Comparison of ENCODE assay signal across 27 cellular contexts in genomic region chrX:15983034-15983433, GRCh38.
"Had no signal": no experiment of that assay in that cellular context is flagged by ENCODE, and none has a peak within 500 bp of the region (broad histone marks: within the 10 kb centered on the region; RNA-seq: fewer than 3 reads in every experiment).

No MANE protein-coding gene starts in this region.

- H3K27ac ChIP-seq: neutrophil, pancreas, prostate gland, right lobe of liver, sigmoid colon, stomach, thoracic aorta, thyroid gland, tibial nerve, upper lobe of left lung, vagina had no signal

- H3K4me3 Mint-ChIP-seq: natural killer cell treated with Interleukin-12 subunit alpha and Interleukin-12 subunit beta and Interleukin-15 and Interleukin-18, amount 100 ng/mL, for 72 hours; nephron progenitor cell; neural crest cell; stimulated activated effector memory CD8-positive, alpha-beta T cell treated with anti-CD3 and anti-CD28 coated beads, Interleukin-12 subunit alpha, Interleukin-12 subunit beta, amount 100 ng/mL, for 72 hours; stimulated activated naive B cell treated with anti-CD40 and anti-IgM and Interleukin-4, amounts not matched to agents 10 μg/mL and 1 μg/mL and 100 μg/mL, for 72 hours; stimulated activated naive CD8-positive, alpha-beta T cell treated with anti-CD3 and anti-CD28 coated beads, Interleukin-15, Interleukin-2, amounts not matched to agents 100 ng/mL and 50 ng/mL, for 24 hours had no signal

- H3K36me3 ChIP-seq: neutrophil, pancreas, prostate gland, right lobe of liver, sigmoid colon, stomach, thoracic aorta, thyroid gland, tibial nerve, upper lobe of left lung, vagina had no signal

- H3K36me3 Mint-ChIP-seq: stimulated activated effector memory CD8-positive, alpha-beta T cell treated with anti-CD3 and anti-CD28 coated beads, Interleukin-12 subunit alpha, Interleukin-12 subunit beta, amount 100 ng/mL, for 72 hours had no signal

- H3K27me3 ChIP-seq: neutrophil, right lobe of liver, sigmoid colon, thyroid gland, upper lobe of left lung, vagina had no signal

- H3K27me3 Mint-ChIP-seq: stimulated activated naive B cell treated with anti-CD40 and anti-IgM and Interleukin-4, amounts not matched to agents 10 μg/mL and 1 μg/mL and 100 μg/mL, for 72 hours; stimulated activated naive CD8-positive, alpha-beta T cell treated with anti-CD3 and anti-CD28 coated beads, Interleukin-15, Interleukin-2, amounts not matched to agents 100 ng/mL and 50 ng/mL, for 24 hours had no signal

- H3K4me1 Mint-ChIP-seq: nephron progenitor cell had no signal

- H3K4me1 ChIP-seq: pancreas, prostate gland, right lobe of liver, sigmoid colon, stomach, thyroid gland, tibial nerve, upper lobe of left lung, vagina had no signal

- H3K9me3 ChIP-seq: neutrophil, pancreas, prostate gland, right lobe of liver, sigmoid colon, stomach, thoracic aorta, thyroid gland, tibial nerve, upper lobe of left lung, vagina had no signal

- H3K9me3 Mint-ChIP-seq: nephron progenitor cell; stimulated activated effector memory CD8-positive, alpha-beta T cell treated with anti-CD3 and anti-CD28 coated beads, Interleukin-12 subunit alpha, Interleukin-12 subunit beta, amount 100 ng/mL, for 72 hours; stimulated activated naive CD8-positive, alpha-beta T cell treated with anti-CD3 and anti-CD28 coated beads, Interleukin-15, Interleukin-2, amounts not matched to agents 100 ng/mL and 50 ng/mL, for 24 hours had no signal

- H3K4me3 ChIP-seq: pancreas, prostate gland, right lobe of liver, sigmoid colon, stomach, thoracic aorta, thyroid gland, tibial nerve, upper lobe of left lung, vagina had no signal

- H3K27ac Mint-ChIP-seq: natural killer cell treated with Interleukin-12 subunit alpha and Interleukin-12 subunit beta and Interleukin-15 and Interleukin-18, amount 100 ng/mL, for 72 hours; nephron progenitor cell; stimulated activated effector memory CD8-positive, alpha-beta T cell treated with anti-CD3 and anti-CD28 coated beads, Interleukin-12 subunit alpha, Interleukin-12 subunit beta, amount 100 ng/mL, for 72 hours; stimulated activated naive B cell treated with anti-CD40 and anti-IgM and Interleukin-4, amounts not matched to agents 10 μg/mL and 1 μg/mL and 100 μg/mL, for 72 hours; stimulated activated naive CD8-positive, alpha-beta T cell treated with anti-CD3 and anti-CD28 coated beads, Interleukin-15, Interleukin-2, amounts not matched to agents 100 ng/mL and 50 ng/mL, for 24 hours had no signal

- FAIRE-seq: pancreas, small intestine, urothelium cell line had no signal

- DNase-seq: nephron progenitor cell; nucleus accumbens; pancreas; right cardiac atrium; right lobe of liver; sigmoid colon; small intestine; stimulated activated CD4-positive, alpha-beta T cell treated with anti-CD3 and anti-CD28 coated beads, Interleukin-15, amount 100 ng/mL, for 24 hours; stimulated activated CD4-positive, alpha-beta T cell treated with anti-CD3 and anti-CD28 coated beads, Interleukin-2, amount 100 ng/mL, for 24 hours; stimulated activated CD4-positive, alpha-beta T cell treated with anti-CD3 and anti-CD28 coated beads, Interleukin-2, amount 100 ng/mL, for 48 hours; stimulated activated CD4-positive, alpha-beta T cell treated with anti-CD3 and anti-CD28 coated beads, Interleukin-4, amount 100 ng/mL, for 24 hours; stimulated activated naive B cell treated with anti-CD40 and anti-IgM and Interleukin-4, amounts not matched to agents 10 μg/mL and 1 μg/mL and 100 μg/mL, for 72 hours; stimulated activated naive CD4-positive, alpha-beta T cell treated with Interleukin-2 at 50 U/mL for 16 hours; stomach; thyroid gland; trophoblast cell; upper lobe of left lung had no signal
